In the genomic region with DNA sequence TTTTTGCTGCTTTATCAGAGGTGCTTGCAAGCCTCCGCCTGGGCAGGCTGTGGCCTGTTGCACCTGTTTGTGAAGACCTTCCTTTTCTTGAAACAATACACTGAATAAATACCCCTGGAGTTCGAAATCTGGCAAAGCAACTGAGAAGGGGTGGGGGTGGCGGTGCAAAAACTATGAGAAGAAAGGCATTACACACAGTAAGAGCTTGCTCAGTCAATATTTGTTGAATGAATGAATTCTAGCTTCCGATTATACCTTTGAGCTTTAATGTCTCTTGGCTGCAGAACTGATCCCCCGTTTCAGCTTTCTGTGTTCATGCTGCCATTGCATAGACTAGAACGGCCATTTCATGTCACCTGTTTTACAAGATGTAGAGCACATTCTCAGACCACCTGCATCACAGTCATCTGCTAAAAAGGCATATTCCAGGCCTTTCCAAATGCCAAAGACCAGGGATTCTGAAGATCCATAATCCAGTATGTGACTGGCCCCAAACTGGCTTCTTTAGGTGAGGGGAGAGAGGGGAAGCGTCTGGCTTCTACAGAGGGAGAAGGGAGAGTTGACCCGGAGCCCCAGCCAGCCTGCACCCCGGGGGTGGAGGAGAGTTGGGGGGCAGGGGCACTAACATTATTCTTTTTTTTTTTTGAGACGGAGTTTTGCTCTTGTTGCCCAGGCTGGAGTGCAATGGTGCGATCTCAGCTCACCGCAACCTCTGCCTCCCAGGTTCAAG, we compare ENCODE assay signal across 1 cellular context.
TF ChIP-seq lines count a peak whose summit lies in the region.

No MANE protein-coding gene starts in this region.

TF ChIP-seq in HepG2, 621 proteins besides CTCF, POLR2A, EP300 and RAD21 (continued from another document and continues in another):
- TF ChIP-seq, protein P1, sequence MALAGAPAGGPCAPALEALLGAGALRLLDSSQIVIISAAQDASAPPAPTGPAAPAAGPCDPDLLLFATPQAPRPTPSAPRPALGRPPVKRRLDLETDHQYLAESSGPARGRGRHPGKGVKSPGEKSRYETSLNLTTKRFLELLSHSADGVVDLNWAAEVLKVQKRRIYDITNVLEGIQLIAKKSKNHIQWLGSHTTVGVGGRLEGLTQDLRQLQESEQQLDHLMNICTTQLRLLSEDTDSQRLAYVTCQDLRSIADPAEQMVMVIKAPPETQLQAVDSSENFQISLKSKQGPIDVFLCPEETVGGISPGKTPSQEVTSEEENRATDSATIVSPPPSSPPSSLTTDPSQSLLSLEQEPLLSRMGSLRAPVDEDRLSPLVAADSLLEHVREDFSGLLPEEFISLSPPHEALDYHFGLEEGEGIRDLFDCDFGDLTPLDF (CRISPR knock-in tag; IDR thresholded peaks at IDR 0.05), result no peak
- TF ChIP-seq NFE2 (CRISPR knock-in tag; IDR thresholded peaks at IDR 0.05), result no peak
- no peak for TF ChIP-seq ZFP90 (CRISPR knock-in tag; IDR thresholded peaks at IDR 0.05; ENCODE audit: borderline replicate concordance)
- TF ChIP-seq, protein P2, sequence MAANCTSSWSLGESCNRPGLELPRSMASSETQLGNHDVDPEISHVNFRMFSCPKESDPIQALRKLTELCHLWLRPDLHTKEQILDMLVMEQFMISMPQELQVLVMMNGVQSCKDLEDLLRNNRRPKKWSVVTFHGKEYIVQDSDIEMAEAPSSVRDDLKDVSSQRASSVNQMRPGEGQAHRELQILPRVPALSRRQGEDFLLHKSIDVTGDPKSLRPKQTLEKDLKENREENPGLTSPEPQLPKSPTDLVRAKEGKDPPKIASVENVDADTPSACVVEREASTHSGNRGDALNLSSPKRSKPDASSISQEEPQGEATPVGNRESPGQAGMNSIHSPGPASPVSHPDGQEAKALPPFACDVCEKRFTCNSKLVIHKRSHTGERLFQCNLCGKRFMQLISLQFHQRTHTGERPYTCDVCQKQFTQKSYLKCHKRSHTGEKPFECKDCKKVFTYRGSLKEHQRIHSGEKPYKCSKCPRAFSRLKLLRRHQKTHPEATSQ (CRISPR knock-in tag; IDR thresholded peaks at IDR 0.05; ENCODE audit: borderline replicate concordance), result no peak
- TF ChIP-seq MEIS2 (CRISPR knock-in tag; IDR thresholded peaks at IDR 0.05), result peak; percentile 67; the same call in 1 of the 2 replicates
- TF ChIP-seq, protein P3, sequence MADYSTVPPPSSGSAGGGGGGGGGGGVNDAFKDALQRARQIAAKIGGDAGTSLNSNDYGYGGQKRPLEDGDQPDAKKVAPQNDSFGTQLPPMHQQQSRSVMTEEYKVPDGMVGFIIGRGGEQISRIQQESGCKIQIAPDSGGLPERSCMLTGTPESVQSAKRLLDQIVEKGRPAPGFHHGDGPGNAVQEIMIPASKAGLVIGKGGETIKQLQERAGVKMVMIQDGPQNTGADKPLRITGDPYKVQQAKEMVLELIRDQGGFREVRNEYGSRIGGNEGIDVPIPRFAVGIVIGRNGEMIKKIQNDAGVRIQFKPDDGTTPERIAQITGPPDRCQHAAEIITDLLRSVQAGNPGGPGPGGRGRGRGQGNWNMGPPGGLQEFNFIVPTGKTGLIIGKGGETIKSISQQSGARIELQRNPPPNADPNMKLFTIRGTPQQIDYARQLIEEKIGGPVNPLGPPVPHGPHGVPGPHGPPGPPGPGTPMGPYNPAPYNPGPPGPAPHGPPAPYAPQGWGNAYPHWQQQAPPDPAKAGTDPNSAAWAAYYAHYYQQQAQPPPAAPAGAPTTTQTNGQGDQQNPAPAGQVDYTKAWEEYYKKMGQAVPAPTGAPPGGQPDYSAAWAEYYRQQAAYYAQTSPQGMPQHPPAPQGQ (CRISPR knock-in tag; IDR thresholded peaks at IDR 0.05; ENCODE audit: borderline replicate concordance), result no peak
- TF ChIP-seq, protein P4, sequence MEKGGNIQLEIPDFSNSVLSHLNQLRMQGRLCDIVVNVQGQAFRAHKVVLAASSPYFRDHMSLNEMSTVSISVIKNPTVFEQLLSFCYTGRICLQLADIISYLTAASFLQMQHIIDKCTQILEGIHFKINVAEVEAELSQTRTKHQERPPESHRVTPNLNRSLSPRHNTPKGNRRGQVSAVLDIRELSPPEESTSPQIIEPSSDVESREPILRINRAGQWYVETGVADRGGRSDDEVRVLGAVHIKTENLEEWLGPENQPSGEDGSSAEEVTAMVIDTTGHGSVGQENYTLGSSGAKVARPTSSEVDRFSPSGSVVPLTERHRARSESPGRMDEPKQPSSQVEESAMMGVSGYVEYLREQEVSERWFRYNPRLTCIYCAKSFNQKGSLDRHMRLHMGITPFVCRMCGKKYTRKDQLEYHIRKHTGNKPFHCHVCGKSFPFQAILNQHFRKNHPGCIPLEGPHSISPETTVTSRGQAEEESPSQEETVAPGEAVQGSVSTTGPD (CRISPR knock-in tag; IDR thresholded peaks at IDR 0.05), result no peak
- TF ChIP-seq ZNF292 (CRISPR knock-in tag; IDR thresholded peaks at IDR 0.05; ENCODE audit: borderline replicate concordance, low read depth), result no peak
- TF ChIP-seq MEIS1 (CRISPR knock-in tag; IDR thresholded peaks at IDR 0.05; ENCODE audit: borderline replicate concordance), result no peak
- TF ChIP-seq, protein P5, sequence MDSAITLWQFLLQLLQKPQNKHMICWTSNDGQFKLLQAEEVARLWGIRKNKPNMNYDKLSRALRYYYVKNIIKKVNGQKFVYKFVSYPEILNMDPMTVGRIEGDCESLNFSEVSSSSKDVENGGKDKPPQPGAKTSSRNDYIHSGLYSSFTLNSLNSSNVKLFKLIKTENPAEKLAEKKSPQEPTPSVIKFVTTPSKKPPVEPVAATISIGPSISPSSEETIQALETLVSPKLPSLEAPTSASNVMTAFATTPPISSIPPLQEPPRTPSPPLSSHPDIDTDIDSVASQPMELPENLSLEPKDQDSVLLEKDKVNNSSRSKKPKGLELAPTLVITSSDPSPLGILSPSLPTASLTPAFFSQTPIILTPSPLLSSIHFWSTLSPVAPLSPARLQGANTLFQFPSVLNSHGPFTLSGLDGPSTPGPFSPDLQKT (CRISPR knock-in tag; IDR thresholded peaks at IDR 0.05; ENCODE audit: borderline replicate concordance), result no peak
- TF ChIP-seq NONO (IDR thresholded peaks at IDR 0.05), result no peak
- peak; percentile 26; the same call in 1 of the 2 replicates for TF ChIP-seq NONO (CRISPR knock-in tag; conservative IDR thresholded peaks at IDR 0.05)
- TF ChIP-seq ADNP (CRISPR knock-in tag; IDR thresholded peaks at IDR 0.05), result no peak
- no peak for TF ChIP-seq MAFG (CRISPR knock-in tag; IDR thresholded peaks at IDR 0.05)
- peak; percentile 50; the same call in 1 of the 2 replicates for TF ChIP-seq TARDBP (CRISPR knock-in tag; IDR thresholded peaks at IDR 0.05)
- no peak for TF ChIP-seq MXI1 (IDR thresholded peaks at IDR 0.05; ENCODE audit: borderline replicate concordance, low read depth, low read length)
- TF ChIP-seq ZNF143 (CRISPR knock-in tag; IDR thresholded peaks at IDR 0.05), result no peak
- TF ChIP-seq, protein P6, sequence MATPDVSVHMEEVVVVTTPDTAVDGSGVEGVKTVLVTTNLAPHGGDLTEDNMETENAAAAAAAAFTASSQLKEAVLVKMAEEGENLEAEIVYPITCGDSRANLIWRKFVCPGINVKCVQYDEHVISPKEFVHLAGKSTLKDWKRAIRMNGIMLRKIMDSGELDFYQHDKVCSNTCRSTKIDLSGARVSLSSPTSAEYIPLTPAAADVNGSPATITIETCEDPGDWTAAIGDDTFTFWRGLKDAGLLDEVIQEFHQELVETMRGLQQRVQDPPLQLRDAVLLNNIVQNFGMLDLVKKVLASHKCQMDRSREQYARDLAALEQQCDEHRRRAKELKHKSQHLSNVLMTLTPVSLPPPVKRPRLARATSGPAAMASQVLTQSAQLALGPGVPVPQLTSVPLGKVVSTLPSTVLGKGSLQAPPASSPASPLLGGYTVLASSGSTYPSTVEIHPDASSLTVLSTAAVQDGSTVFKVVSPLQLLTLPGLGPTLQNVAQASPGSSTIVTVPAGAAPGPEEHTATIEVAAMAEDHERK (CRISPR knock-in tag; IDR thresholded peaks at IDR 0.05; ENCODE audit: low read depth), result no peak
- TF ChIP-seq, protein P7, sequence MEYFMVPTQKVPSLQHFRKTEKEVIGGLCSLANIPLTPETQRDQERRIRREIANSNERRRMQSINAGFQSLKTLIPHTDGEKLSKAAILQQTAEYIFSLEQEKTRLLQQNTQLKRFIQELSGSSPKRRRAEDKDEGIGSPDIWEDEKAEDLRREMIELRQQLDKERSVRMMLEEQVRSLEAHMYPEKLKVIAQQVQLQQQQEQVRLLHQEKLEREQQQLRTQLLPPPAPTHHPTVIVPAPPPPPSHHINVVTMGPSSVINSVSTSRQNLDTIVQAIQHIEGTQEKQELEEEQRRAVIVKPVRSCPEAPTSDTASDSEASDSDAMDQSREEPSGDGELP (IDR thresholded peaks at IDR 0.05; ENCODE audit: borderline replicate concordance, low read depth), result peak; percentile 54; the same call in 1 of the 2 replicates
- TF ChIP-seq, protein P8, sequence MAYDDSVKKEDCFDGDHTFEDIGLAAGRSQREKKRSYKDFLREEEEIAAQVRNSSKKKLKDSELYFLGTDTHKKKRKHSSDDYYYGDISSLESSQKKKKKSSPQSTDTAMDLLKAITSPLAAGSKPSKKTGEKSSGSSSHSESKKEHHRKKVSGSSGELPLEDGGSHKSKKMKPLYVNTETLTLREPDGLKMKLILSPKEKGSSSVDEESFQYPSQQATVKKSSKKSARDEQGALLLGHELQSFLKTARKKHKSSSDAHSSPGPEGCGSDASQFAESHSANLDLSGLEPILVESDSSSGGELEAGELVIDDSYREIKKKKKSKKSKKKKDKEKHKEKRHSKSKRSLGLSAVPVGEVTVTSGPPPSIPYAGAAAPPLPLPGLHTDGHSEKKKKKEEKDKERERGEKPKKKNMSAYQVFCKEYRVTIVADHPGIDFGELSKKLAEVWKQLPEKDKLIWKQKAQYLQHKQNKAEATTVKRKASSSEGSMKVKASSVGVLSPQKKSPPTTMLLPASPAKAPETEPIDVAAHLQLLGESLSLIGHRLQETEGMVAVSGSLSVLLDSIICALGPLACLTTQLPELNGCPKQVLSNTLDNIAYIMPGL (CRISPR knock-in tag; IDR thresholded peaks at IDR 0.05; ENCODE audit: borderline replicate concordance in 1 of 2, low read depth in 1 of 2), result no peak
- TF ChIP-seq HCFC1 (IDR thresholded peaks at IDR 0.05; ENCODE audit: low read depth, low read length), result no peak
- peak; percentile 26; the same call in 1 of the 2 replicates for TF ChIP-seq FOXK1 (CRISPR knock-in tag; IDR thresholded peaks at IDR 0.05; ENCODE audit: borderline replicate concordance, low read depth)
- TF ChIP-seq FOXC1 (CRISPR knock-in tag; IDR thresholded peaks at IDR 0.05; ENCODE audit: borderline replicate concordance), result no peak
- TF ChIP-seq GLI4 (CRISPR knock-in tag; IDR thresholded peaks at IDR 0.05; ENCODE audit: borderline replicate concordance), result no peak
- no peak for TF ChIP-seq NR2C2 (CRISPR knock-in tag; IDR thresholded peaks at IDR 0.05; ENCODE audit: borderline replicate concordance)
- TF ChIP-seq, protein P9, sequence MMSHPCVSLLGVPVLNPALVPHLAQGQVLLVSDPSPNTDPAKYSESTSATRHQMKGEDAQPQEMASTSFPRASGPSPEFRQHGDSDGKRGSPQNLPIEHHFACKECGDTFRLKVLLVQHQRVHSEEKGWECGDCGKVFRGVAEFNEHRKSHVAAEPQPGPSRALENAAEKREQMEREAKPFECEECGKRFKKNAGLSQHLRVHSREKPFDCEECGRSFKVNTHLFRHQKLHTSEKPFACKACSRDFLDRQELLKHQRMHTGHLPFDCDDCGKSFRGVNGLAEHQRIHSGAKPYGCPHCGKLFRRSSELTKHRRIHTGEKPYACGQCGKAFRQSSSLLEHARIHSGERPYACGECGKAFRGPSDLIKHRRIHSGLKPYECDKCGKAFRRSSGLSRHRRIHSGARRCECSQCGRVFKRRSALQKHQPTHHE (CRISPR knock-in tag; IDR thresholded peaks at IDR 0.05; ENCODE audit: borderline replicate concordance), result no peak
- TF ChIP-seq, protein P10, sequence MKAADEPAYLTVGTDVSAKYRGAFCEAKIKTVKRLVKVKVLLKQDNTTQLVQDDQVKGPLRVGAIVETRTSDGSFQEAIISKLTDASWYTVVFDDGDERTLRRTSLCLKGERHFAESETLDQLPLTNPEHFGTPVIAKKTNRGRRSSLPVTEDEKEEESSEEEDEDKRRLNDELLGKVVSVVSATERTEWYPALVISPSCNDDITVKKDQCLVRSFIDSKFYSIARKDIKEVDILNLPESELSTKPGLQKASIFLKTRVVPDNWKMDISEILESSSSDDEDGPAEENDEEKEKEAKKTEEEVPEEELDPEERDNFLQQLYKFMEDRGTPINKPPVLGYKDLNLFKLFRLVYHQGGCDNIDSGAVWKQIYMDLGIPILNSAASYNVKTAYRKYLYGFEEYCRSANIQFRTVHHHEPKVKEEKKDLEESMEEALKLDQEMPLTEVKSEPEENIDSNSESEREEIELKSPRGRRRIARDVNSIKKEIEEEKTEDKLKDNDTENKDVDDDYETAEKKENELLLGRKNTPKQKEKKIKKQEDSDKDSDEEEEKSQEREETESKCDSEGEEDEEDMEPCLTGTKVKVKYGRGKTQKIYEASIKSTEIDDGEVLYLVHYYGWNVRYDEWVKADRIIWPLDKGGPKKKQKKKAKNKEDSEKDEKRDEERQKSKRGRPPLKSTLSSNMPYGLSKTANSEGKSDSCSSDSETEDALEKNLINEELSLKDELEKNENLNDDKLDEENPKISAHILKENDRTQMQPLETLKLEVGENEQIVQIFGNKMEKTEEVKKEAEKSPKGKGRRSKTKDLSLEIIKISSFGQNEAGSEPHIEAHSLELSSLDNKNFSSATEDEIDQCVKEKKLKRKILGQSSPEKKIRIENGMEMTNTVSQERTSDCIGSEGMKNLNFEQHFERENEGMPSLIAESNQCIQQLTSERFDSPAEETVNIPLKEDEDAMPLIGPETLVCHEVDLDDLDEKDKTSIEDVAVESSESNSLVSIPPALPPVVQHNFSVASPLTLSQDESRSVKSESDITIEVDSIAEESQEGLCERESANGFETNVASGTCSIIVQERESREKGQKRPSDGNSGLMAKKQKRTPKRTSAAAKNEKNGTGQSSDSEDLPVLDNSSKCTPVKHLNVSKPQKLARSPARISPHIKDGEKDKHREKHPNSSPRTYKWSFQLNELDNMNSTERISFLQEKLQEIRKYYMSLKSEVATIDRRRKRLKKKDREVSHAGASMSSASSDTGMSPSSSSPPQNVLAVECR (CRISPR knock-in tag; IDR thresholded peaks at IDR 0.05; ENCODE audit: borderline replicate concordance), result peak; percentile 31; the same call in 1 of the 2 replicates
- TF ChIP-seq NR2F2 (IDR thresholded peaks at IDR 0.05; ENCODE audit: borderline replicate concordance, low read depth), result peak; percentile 70; the same call in 1 of the 2 replicates
- no peak for TF ChIP-seq ZFAT (CRISPR knock-in tag; conservative IDR thresholded peaks at IDR 0.05)
- no peak for TF ChIP-seq CCDC6 (CRISPR knock-in tag; IDR thresholded peaks at IDR 0.05)
